Comparison of ENCODE assay signal across 6 cellular contexts in the genomic region with DNA sequence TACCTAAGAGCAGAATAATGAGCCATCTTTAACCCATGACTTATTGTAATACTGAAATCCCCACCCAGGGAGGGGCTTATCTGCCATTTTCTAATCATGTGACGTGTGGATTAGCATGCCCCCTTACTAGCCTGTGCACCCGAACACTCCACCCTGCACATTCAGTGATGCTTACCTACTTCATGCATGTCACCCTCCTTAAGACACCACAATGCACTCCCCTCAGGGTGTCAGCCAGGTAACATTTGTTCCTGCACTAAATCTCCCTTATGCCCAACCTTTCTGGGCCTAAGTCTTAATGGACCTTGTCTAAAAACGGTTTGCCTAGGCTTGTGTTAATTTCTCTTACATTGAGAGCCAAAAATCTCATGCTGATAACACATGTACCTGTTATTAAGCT.
"Had no signal": no experiment of that assay in that cellular context is flagged by ENCODE, and none has a peak within 500 bp of the region (broad histone marks: within the 10 kb centered on the region; RNA-seq: fewer than 3 reads in every experiment).

No MANE protein-coding gene starts in this region.

- FAIRE-seq: H54, HTR-8/SVneo had no signal

- H2AFZ ChIP-seq: GM23248 had no signal

- H3K9ac ChIP-seq: GM23248 had no signal

- H3K27ac ChIP-seq: GM23248 had no signal

- DNase-seq: GM23248, GOT3, H9, HCEC 1CT had no signal

- H3K4me3 ChIP-seq: GM23248 had no signal
